ENCODE assay signal across 9 cellular contexts in the genomic region with DNA sequence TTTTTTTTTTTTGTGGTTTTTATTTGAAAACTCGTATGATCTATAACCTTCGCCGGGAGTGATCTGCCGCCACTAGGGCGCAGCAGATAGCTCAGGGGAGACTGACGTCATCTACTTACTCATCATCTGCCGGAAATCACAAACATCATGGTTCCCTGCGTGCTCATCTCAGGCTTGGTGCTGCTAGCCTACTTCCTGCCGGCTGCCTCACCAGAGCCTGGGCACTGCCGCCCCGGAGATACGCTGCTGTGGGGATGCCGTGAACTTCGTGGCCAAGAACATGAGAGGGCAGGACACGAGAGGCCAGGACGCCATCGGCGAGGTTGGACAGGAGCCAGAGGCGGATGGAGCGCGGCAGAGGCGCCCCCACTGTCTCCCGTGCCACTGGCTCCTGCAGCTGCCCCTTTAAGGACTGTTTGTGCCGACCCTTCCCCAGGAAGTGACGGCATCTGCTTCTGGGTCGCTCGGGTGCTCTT.
DNase-seq lines count a peak whose midpoint lies in the region; ATAC-seq and TF ChIP-seq lines count a peak whose summit lies in the region.
"Had no signal": no experiment of that assay in that cellular context is flagged by ENCODE, and none has a peak within 500 bp of the region (broad histone marks: within the 10 kb centered on the region; RNA-seq: fewer than 3 reads in every experiment).

No MANE protein-coding gene starts in this region.

- H3F3A ChIP-seq in PC-3 (ENCODE audit: low read length, unreplicated experiment), result no peaks in the 10 kb centered on the region

- ATAC-seq in GM19468 (IDR thresholded peaks at IDR 0.05; ENCODE audit: extremely low read depth, unreplicated experiment) (peak; percentile 58), PC-3 (peak; percentile 94), HG02852 (IDR thresholded peaks at IDR 0.05; ENCODE audit: unreplicated experiment) (no peak), HG03039 (IDR thresholded peaks at IDR 0.05; ENCODE audit: unreplicated experiment) (no peak)

- no peaks in the 10 kb centered on the region for H3K79me2 ChIP-seq in PC-3 (ENCODE audit: low read length)

- no peaks in the 10 kb centered on the region for H3K4me1 Mint-ChIP-seq in activated naive CD8-positive, alpha-beta T cell treated with anti-CD3 and anti-CD28 coated beads for 36 hours

- CTCF ChIA-PET in PC-3 (lab: Charles Lee), result interaction anchor here (0.6 to 0.7 kb wide), 4 partner anchors 127 to 618 kb away, joined by 3 to 7 read pairs (median 6); no protein-coding TSS in a partner anchor

- intact Hi-C loops in PC-3 (cut with micrococcal nuclease) (loop anchor here (2.0 to 5.0 kb wide), 3 partner anchors 603 to 623 kb away; no protein-coding TSS in a partner anchor), ascending aorta (cut with DNase I) (no loop called here)

- no peaks in the 10 kb centered on the region for H3K9me2 ChIP-seq in PC-3 (replicated peaks; ENCODE audit: low read length)

- H3K4me1 ChIP-seq in PC-3 (ENCODE audit: insufficient read depth, low read length), result no peaks in the 10 kb centered on the region
- no peaks in the 10 kb centered on the region for H3K4me1 ChIP-seq in ascending aorta

- H3K9me3 ChIP-seq in PC-3 (ENCODE audit: low read length), result no peaks in the 10 kb centered on the region
- H3K9me3 ChIP-seq in ascending aorta, result no peaks in the 10 kb centered on the region

- DNase-seq in AG10803 (ENCODE audit: low read depth) (no peak), PC-3 (peak; percentile 78), ascending aorta (ENCODE audit: low spot score in 2 of 2) (no peak)
- peak; percentile 46 for DNase-seq in activated naive CD8-positive, alpha-beta T cell treated with anti-CD3 and anti-CD28 coated beads for 36 hours
- DNase-seq in stimulated activated CD4-positive, alpha-beta T cell treated with anti-CD3 and anti-CD28 coated beads, Interleukin-2, amount 100 ng/mL, for 4 hours (ENCODE audit: low read depth), result peak; percentile 6

- peaks cover 13% of the 10 kb centered on the region for H3K27me3 Mint-ChIP-seq in activated naive CD8-positive, alpha-beta T cell treated with anti-CD3 and anti-CD28 coated beads for 36 hours

- H3K4me3 ChIP-seq in AG10803 (ENCODE audit: low read length) (no peak overlapping the region), PC-3 (ENCODE audit: low read length) (peak overlapping the region; percentile 59), ascending aorta (no peak overlapping the region)
- H3K4me3 ChIP-seq: skin epidermis had no signal

- POLR2A ChIA-PET in PC-3 (lab: Charles Lee; ENCODE audit: unreplicated experiment), result interaction anchor here (0.7 kb wide), 1 partner anchor 536 kb away, joined by 3 read pairs; no protein-coding TSS in a partner anchor

- H3K27ac Mint-ChIP-seq in activated naive CD8-positive, alpha-beta T cell treated with anti-CD3 and anti-CD28 coated beads for 36 hours, result peak overlapping the region; percentile 70

- no peak overlapping the region for H3K9ac ChIP-seq in PC-3 (ENCODE audit: low read length)

- TF ChIP-seq CTCF in AG10803 (conservative IDR thresholded peaks at IDR 0.05; ENCODE audit: low read length) (peak; percentile 14; the same call in 1 of the 2 replicates), PC-3 (conservative IDR thresholded peaks at IDR 0.05; ENCODE audit: low read depth, low read length) (peak; percentile 79), ascending aorta (IDR thresholded peaks at IDR 0.05) (no peak)

- no peaks in the 10 kb centered on the region for H3K36me3 ChIP-seq in PC-3 (ENCODE audit: low read depth, low read length)
- H3K36me3 ChIP-seq in ascending aorta, result no peaks in the 10 kb centered on the region

- no peaks in the 10 kb centered on the region for H4K20me1 ChIP-seq in PC-3 (ENCODE audit: low read length)

- no peak overlapping the region for H3K4me3 Mint-ChIP-seq in activated naive CD8-positive, alpha-beta T cell treated with anti-CD3 and anti-CD28 coated beads for 36 hours

- H3K27ac ChIP-seq in PC-3 (ENCODE audit: low read length), result no peak overlapping the region
- no peak overlapping the region for H3K27ac ChIP-seq in ascending aorta
- H3K27ac ChIP-seq: skin epidermis had no signal

- H2AFZ ChIP-seq in PC-3 (ENCODE audit: low read length), result peak overlapping the region; percentile 95

- H3K4me2 ChIP-seq in PC-3 (ENCODE audit: low read length), result peak overlapping the region; percentile 76

- no peaks in the 10 kb centered on the region for H3K36me3 Mint-ChIP-seq in activated naive CD8-positive, alpha-beta T cell treated with anti-CD3 and anti-CD28 coated beads for 36 hours

- no TSS peak for BruUV-seq in PC-3 (replicated peaks; lab: Mats Ljungman, UMichigan)

- no peaks in the 10 kb centered on the region for H3K9me3 Mint-ChIP-seq in activated naive CD8-positive, alpha-beta T cell treated with anti-CD3 and anti-CD28 coated beads for 36 hours

- H3K27me3 ChIP-seq in PC-3 (ENCODE audit: low read length) (no peaks in the 10 kb centered on the region), ascending aorta (no peaks in the 10 kb centered on the region)

Comparison
In these comparisons a context has a peak if more than half of its experiments do, and no peak if none do; other contexts are left out.
1. DNase-seq: peak in PC-3 (single experiment), activated naive CD8-positive, alpha-beta T cell treated with anti-CD3 and anti-CD28 coated beads for 36 hours (single experiment) and stimulated activated CD4-positive, alpha-beta T cell treated with anti-CD3 and anti-CD28 coated beads, Interleukin-2, amount 100 ng/mL, for 4 hours (single experiment); none in AG10803 (single experiment) and ascending aorta (0 of 2).
2. CTCF ChIP-seq: peak in AG10803 (single experiment) and PC-3 (single experiment); none in ascending aorta (0 of 3).
3. ATAC-seq: peak in GM19468 (single experiment) and PC-3 (single experiment); none in HG02852 (single experiment) and HG03039 (single experiment).